In the genomic region with DNA sequence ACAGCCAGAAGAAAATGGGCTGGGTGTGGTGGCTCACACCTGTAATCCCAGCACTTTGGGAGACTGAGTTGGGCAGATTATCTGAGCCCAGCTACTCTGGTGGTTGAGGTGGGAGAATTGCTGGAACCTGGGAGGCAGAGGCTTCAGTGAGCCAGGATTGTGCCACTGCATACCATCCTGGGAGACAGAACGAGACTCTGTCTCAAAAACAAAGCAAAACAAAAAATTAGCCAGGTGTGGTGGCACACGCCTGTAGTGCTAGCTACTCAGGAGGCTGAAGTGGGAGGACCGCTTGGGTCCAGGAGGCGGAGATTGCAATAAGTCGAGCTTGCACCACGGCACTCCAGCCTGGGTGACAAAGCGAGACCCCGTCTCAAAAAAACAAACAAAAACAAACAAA, we compare ENCODE assay signal across 20 cellular contexts. TPM values are rescaled to one million over a fixed set of nuclear protein-coding genes. Genes with fewer than 3 reads are reported as not detected.
DNase-seq lines count a peak whose midpoint lies in the region; ATAC-seq and TF ChIP-seq lines count a peak whose summit lies in the region.
"Had no signal": no experiment of that assay in that cellular context is flagged by ENCODE, and none has a peak within 500 bp of the region (broad histone marks: within the 10 kb centered on the region; RNA-seq: fewer than 3 reads in every experiment).

No MANE protein-coding gene starts in this region.

- no peak for ATAC-seq in HG03521 (IDR thresholded peaks at IDR 0.05; ENCODE audit: unreplicated experiment)
- ATAC-seq in HG02970 (IDR thresholded peaks at IDR 0.05; ENCODE audit: low FRiP score, unreplicated experiment): no peak
- ATAC-seq in GM21717 (IDR thresholded peaks at IDR 0.05; ENCODE audit: unreplicated experiment): no peak
- ATAC-seq in GM18498 (IDR thresholded peaks at IDR 0.05; ENCODE audit: unreplicated experiment): no peak
- ATAC-seq: CD8-positive, alpha-beta T cell; HCT116 had no signal

- H3K36me3 Mint-ChIP-seq in mesothelial cell of epicardium: no peaks in the 10 kb centered on the region
- H3K36me3 Mint-ChIP-seq: CD8-positive, alpha-beta T cell; IgD-negative memory B cell had no signal

- in situ Hi-C loops in mammary epithelial cell (cut with MboI; ENCODE audit: low sequenced_read_pairs in 2 of 2): no loop called here

- no peak for TF ChIP-seq CTCF in breast epithelium (IDR thresholded peaks at IDR 0.05)
- no peak for TF ChIP-seq CTCF in mammary epithelial cell (conservative IDR thresholded peaks at IDR 0.05 in 1 of 2, IDR thresholded peaks at IDR 0.05 in 1 of 2; ENCODE audit: extremely low read depth in 1 of 2, insufficient read depth in 1 of 2, low read depth in 1 of 2, low read length in 2 of 2)
- no peak for TF ChIP-seq CTCF in mesothelial cell of epicardium (IDR thresholded peaks at IDR 0.05; ENCODE audit: unreplicated experiment)

- H2AFZ ChIP-seq in mammary epithelial cell (ENCODE audit: low read depth, low read length): no peak overlapping the region

- peak overlapping the region; percentile 83 for H3K27ac Mint-ChIP-seq in mesothelial cell of epicardium
- H3K27ac Mint-ChIP-seq: CD8-positive, alpha-beta T cell had no signal

- DNase-seq in breast epithelium (ENCODE audit: low spot score in 2 of 2) (no peak), mammary epithelial cell (no peak), mesothelial cell of epicardium (ENCODE audit: low spot score in 2 of 2, unreplicated experiment in 2 of 2) (no peak)
- DNase-seq: 8988T; CD8-positive, alpha-beta T cell; DMS153; NCI-H1105; NCI-H2029 treated with DMSO at 0.1 percent for 48 hours; NCI-H226; NCI-H510A treated with DMSO at 0.1 percent for 48 hours; NCI-H774; Peyer's patch had no signal

- H3K36me3 ChIP-seq in breast epithelium (no peaks in the 10 kb centered on the region), mammary epithelial cell (ENCODE audit: insufficient read depth, low read length) (no peaks in the 10 kb centered on the region), subcutaneous abdominal adipose tissue (ENCODE audit: control insufficient read depth in 5 of 5, insufficient read depth in 5 of 5, low read length in 5 of 5) (no peaks in the 10 kb centered on the region)
- H3K36me3 ChIP-seq: BLaER1 treated with 17β-estradiol and CSF1 and Interleukin-3, amounts not matched to agents 10 nM and 100 nM; Peyer's patch had no signal

- H3K4me3 Mint-ChIP-seq in mesothelial cell of epicardium: no peak overlapping the region
- H3K4me3 Mint-ChIP-seq: CD8-positive, alpha-beta T cell; IgD-negative memory B cell had no signal

- no peak for TF ChIP-seq POLR2A in breast epithelium (IDR thresholded peaks at IDR 0.05)

- H4K20me1 ChIP-seq in mammary epithelial cell (ENCODE audit: insufficient read depth, low read length): no peaks in the 10 kb centered on the region
- H4K20me1 ChIP-seq: BLaER1 treated with 17β-estradiol and CSF1 and Interleukin-3, amounts not matched to agents 10 nM and 100 nM had no signal

- H3K79me2 ChIP-seq in mammary epithelial cell (ENCODE audit: insufficient read depth, low read length): peaks cover 11% of the 10 kb centered on the region

- dilution Hi-C loops in mammary epithelial cell (cut with HindIII; ENCODE audit: low sequenced_read_pairs): no loop called here

- no peak overlapping the region for H3K4me2 ChIP-seq in mammary epithelial cell (ENCODE audit: insufficient read depth, low read depth, low read length)

- H3K9me3 ChIP-seq in breast epithelium: no peaks in the 10 kb centered on the region
- H3K9me3 ChIP-seq in mammary epithelial cell (replicated peaks; ENCODE audit: insufficient read depth, low read length): no peaks in the 10 kb centered on the region
- no peaks in the 10 kb centered on the region for H3K9me3 ChIP-seq in subcutaneous abdominal adipose tissue (ENCODE audit: control insufficient read depth in 5 of 5, low read length in 5 of 5)
- H3K9me3 ChIP-seq: BLaER1 treated with 17β-estradiol and CSF1 and Interleukin-3, amounts not matched to agents 10 nM and 100 nM; Peyer's patch had no signal

- WGBS in mammary epithelial cell (ENCODE audit: low coverage, missing lambda C conversion rate): 96% methylated on average over 6 of the region's 8 CpGs

- H3K9me3 Mint-ChIP-seq in mesothelial cell of epicardium: no peaks in the 10 kb centered on the region
- H3K9me3 Mint-ChIP-seq: CD8-positive, alpha-beta T cell; IgD-negative memory B cell had no signal

- peak overlapping the region; percentile 62 to 97 for H3K27ac ChIP-seq in breast epithelium
- H3K27ac ChIP-seq in mammary epithelial cell (ENCODE audit: insufficient read depth, low read depth, low read length): no peak overlapping the region
- H3K27ac ChIP-seq in subcutaneous abdominal adipose tissue (ENCODE audit: low read depth, low read length): peak overlapping the region; percentile 100
- H3K27ac ChIP-seq: BLaER1 treated with 17β-estradiol and CSF1 and Interleukin-3, amounts not matched to agents 10 nM and 100 nM; Peyer's patch had no signal

- CTCF ChIA-PET in mammary epithelial cell (lab: Charles Lee; ENCODE audit: low non-redundant PET): no interaction called here

- H3K27me3 ChIP-seq in breast epithelium (no peaks in the 10 kb centered on the region), mammary epithelial cell (ENCODE audit: insufficient read depth, low read length) (no peaks in the 10 kb centered on the region), subcutaneous abdominal adipose tissue (ENCODE audit: control insufficient read depth in 5 of 5, insufficient read depth in 4 of 5, low read length in 5 of 5) (no peaks in the 10 kb centered on the region)
- H3K27me3 ChIP-seq: Peyer's patch had no signal

- H3K27me3 Mint-ChIP-seq in mesothelial cell of epicardium (ENCODE audit: low read depth): no peaks in the 10 kb centered on the region

- peaks cover 54% of the 10 kb centered on the region for H3K4me1 Mint-ChIP-seq in mesothelial cell of epicardium

- H3K4me1 ChIP-seq in breast epithelium: peaks cover 5 to 8% of the 10 kb centered on the region in 2 donors
- H3K4me1 ChIP-seq in mammary epithelial cell (ENCODE audit: insufficient read depth, low read length): peaks cover 26% of the 10 kb centered on the region
- H3K4me1 ChIP-seq in subcutaneous abdominal adipose tissue (ENCODE audit: control insufficient read depth in 5 of 5, insufficient read depth in 5 of 5, low read length in 5 of 5): peaks cover 21 to 55% (median 50%) of the 10 kb centered on the region in 5 donors

- H3K9ac ChIP-seq in mammary epithelial cell (ENCODE audit: insufficient read depth, low read length) (no peak overlapping the region), subcutaneous abdominal adipose tissue (ENCODE audit: low read length in 5 of 5) (no peak overlapping the region)
- H3K9ac ChIP-seq: BLaER1 treated with 17β-estradiol and CSF1 and Interleukin-3, amounts not matched to agents 10 nM and 100 nM had no signal

- BruUV-seq in mammary epithelial cell (replicated peaks; lab: Mats Ljungman, UMichigan): no TSS peak

- H3K4me3 ChIP-seq in breast epithelium (no peak overlapping the region), mammary epithelial cell (replicated peaks in 1 of 3; ENCODE audit: insufficient read depth in 1 of 3, low read depth in 2 of 3, low read length in 3 of 3) (no peak overlapping the region), subcutaneous abdominal adipose tissue (ENCODE audit: low read depth in 1 of 5, low read length in 5 of 5) (no peak overlapping the region)
- H3K4me3 ChIP-seq: BLaER1 treated with 17β-estradiol and CSF1 and Interleukin-3, amounts not matched to agents 10 nM and 100 nM; Peyer's patch had no signal

- intact Hi-C loops in breast epithelium (cut with DNase I; ENCODE audit: low total_unique reads) (no loop called here), mammary epithelial cell (cut with micrococcal nuclease) (loop anchor here (10.0 kb wide), 1 partner anchor 62 kb away; no protein-coding TSS in a partner anchor)

RNA-seq across cellular contexts. Expression of gene EMP1, which starts 3.8 kb away (rescaled TPM):
- total RNA-seq in breast epithelium (100 to 1,000 TPM; 207 to 759 (median 444) TPM), mammary epithelial cell (100 to 1,000 TPM in 1 of 2 donors, 10 to 100 TPM in 1; 33.7 to 204 TPM), mesothelial cell of epicardium (16.3 to 19.0 TPM (median 16.5 TPM) in 3 replicates)
- polyA plus RNA-seq in mammary epithelial cell: 309 TPM
- 450 TPM for polyA minus RNA-seq in mammary epithelial cell
- polyA plus RNA-seq: IgD-negative memory B cell had no signal
